In the genomic region with DNA sequence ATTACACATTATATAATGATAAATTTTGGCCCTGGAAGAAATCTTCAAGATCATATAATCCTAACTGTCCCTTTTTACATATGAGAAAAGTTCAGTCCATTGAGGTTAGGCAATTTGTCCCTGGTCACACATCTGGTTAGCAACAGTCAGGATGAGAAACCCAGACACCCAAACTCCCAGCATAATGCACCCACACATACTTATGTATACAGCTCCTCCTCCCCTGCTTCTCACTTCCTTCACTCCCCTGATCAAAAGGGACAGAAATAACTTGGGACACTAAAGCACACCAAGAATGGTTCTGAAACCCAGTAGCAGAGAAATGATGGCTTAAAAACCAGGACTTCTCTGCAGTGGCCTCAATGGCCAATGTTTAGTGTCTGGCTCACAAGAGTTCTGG, we compare ENCODE assay signal across 9 cellular contexts. TPM values are rescaled to one million over a fixed set of nuclear protein-coding genes. Genes with fewer than 3 reads are reported as not detected.
A peak's percentile ranks its signal among the peaks of the same experiment; 100 is the strongest.
DNase-seq lines count a peak whose midpoint lies in the region; ATAC-seq, FAIRE-seq and TF ChIP-seq lines count a peak whose summit lies in the region.
"Had no signal": no experiment of that assay in that cellular context is flagged by ENCODE, and none has a peak within 500 bp of the region (broad histone marks: within the 10 kb centered on the region; RNA-seq: fewer than 3 reads in every experiment).

No MANE protein-coding gene starts in this region.

- no peak overlapping the region for H2AFZ ChIP-seq in HepG2 (ENCODE audit: low read length)

- peaks cover 50% of the 10 kb centered on the region for H3K4me1 Mint-ChIP-seq in activated CD4-positive, alpha-beta T cell treated with anti-CD3 and anti-CD28 coated beads, Interleukin-2, amount 10 ng/mL, durations not matched to agents 24 days and 14 days

- H3K4me3 Mint-ChIP-seq in activated CD4-positive, alpha-beta T cell treated with anti-CD3 and anti-CD28 coated beads, Interleukin-2, amount 10 ng/mL, durations not matched to agents 24 days and 14 days = peak overlapping the region; percentile 5

- in situ Hi-C loops in brain microvascular endothelial cell (cut with HindIII; ENCODE audit: low pct_ligation_motif_present, low sequenced_read_pairs) (no loop called here), HepG2 (cut with HindIII; ENCODE audit: extremely low pct_ligation_motif_present, low pct_unique_long_range_greater_than_20kb) (no loop called here)

- H3K27me3 Mint-ChIP-seq in activated CD4-positive, alpha-beta T cell treated with anti-CD3 and anti-CD28 coated beads, Interleukin-2, amount 10 ng/mL, durations not matched to agents 24 days and 14 days = no peaks in the 10 kb centered on the region

- H3K9me3 Mint-ChIP-seq in activated CD4-positive, alpha-beta T cell treated with anti-CD3 and anti-CD28 coated beads, Interleukin-2, amount 10 ng/mL, durations not matched to agents 24 days and 14 days = no peaks in the 10 kb centered on the region

- ATAC-seq in HepG2 = no peak
- ATAC-seq in HG02981 (IDR thresholded peaks at IDR 0.05; ENCODE audit: unreplicated experiment) = no peak

- BruUV-seq in HepG2 (replicated peaks; lab: Mats Ljungman, UMichigan) = TSS peak; percentile 17

- no peak for TF ChIP-seq RAD21 in HepG2 (CRISPR knock-in tag; IDR thresholded peaks at IDR 0.05)

- no peak for DNase-seq in activated CD4-positive, alpha-beta T cell treated with anti-CD3 and anti-CD28 coated beads, Interleukin-2, amount 10 ng/mL, durations not matched to agents 24 days and 14 days
- no peak for DNase-seq in activated CD4-positive, alpha-beta T cell treated with anti-CD3 and anti-CD28 coated beads, Interleukin-2, amount 50 U/mL, for 4 hours
- DNase-seq in brain microvascular endothelial cell (no peak), HepG2 (ENCODE audit: low spot score) (no peak), tibial nerve (ENCODE audit: low spot score in 2 of 2) (no peak), HT-29 (ENCODE audit: low spot score) (no peak), DMS 273 treated with DMSO at 0.1 percent for 48 hours (lab: John Stamatoyannopoulos, UW) (no peak)

- TF ChIP-seq POLR2A in HepG2 (IDR thresholded peaks at IDR 0.05; ENCODE audit: insufficient read depth in 1 of 2, low read depth in 2 of 2, low read length in 2 of 2) = no peak
- no peak for TF ChIP-seq POLR2A in tibial nerve (IDR thresholded peaks at IDR 0.05)

- H4K20me1 ChIP-seq in HepG2 (ENCODE audit: insufficient read depth, low read length) = no peaks in the 10 kb centered on the region

- intact Hi-C loops in activated CD4-positive, alpha-beta T cell treated with anti-CD3 and anti-CD28 coated beads, Interleukin-2, amount 10 ng/mL, durations not matched to agents 24 days and 14 days (cut with micrococcal nuclease) = no loop called here
- intact Hi-C loops in HepG2 (cut with micrococcal nuclease; ENCODE audit: unreplicated experiment) = no loop called here

- H3K27ac ChIP-seq in brain microvascular endothelial cell (peak overlapping the region; percentile 53), HepG2 (ENCODE audit: extremely low read length, insufficient read depth, low read length) (no peak overlapping the region), tibial nerve (peak overlapping the region; percentile 10 to 94 (median 78))

- H3K27me3 ChIP-seq in brain microvascular endothelial cell (replicated peaks) = no peaks in the 10 kb centered on the region
- no peaks in the 10 kb centered on the region for H3K27me3 ChIP-seq in HepG2 (ENCODE audit: control insufficient read depth in 1 of 2, insufficient read depth in 2 of 2, low read length in 2 of 2)
- no peaks in the 10 kb centered on the region for H3K27me3 ChIP-seq in tibial nerve

- no peak for TF ChIP-seq EP300 in HepG2 (IDR thresholded peaks at IDR 0.05; ENCODE audit: low read depth in 2 of 2, low read length in 2 of 2)
- no peak for TF ChIP-seq EP300 in HepG2 (CRISPR knock-in tag; IDR thresholded peaks at IDR 0.05; ENCODE audit: borderline replicate concordance)
- no peak for TF ChIP-seq EP300 in tibial nerve (IDR thresholded peaks at IDR 0.05)

- peak overlapping the region; percentile 30 for H3K27ac Mint-ChIP-seq in activated CD4-positive, alpha-beta T cell treated with anti-CD3 and anti-CD28 coated beads, Interleukin-2, amount 10 ng/mL, durations not matched to agents 24 days and 14 days

- H3K36me3 Mint-ChIP-seq in activated CD4-positive, alpha-beta T cell treated with anti-CD3 and anti-CD28 coated beads, Interleukin-2, amount 10 ng/mL, durations not matched to agents 24 days and 14 days (ENCODE audit: low read depth) = peaks cover 29% of the 10 kb centered on the region

- H3K9me3 ChIP-seq in HepG2 (ENCODE audit: low read length) (no peaks in the 10 kb centered on the region), tibial nerve (no peaks in the 10 kb centered on the region)

- H3K36me3 ChIP-seq in brain microvascular endothelial cell (replicated peaks) (no peaks in the 10 kb centered on the region), HepG2 (replicated peaks in 1 of 2; ENCODE audit: control insufficient read depth in 1 of 2, insufficient read depth in 2 of 2, low read length in 2 of 2) (peaks cover 0 to 26% of the 10 kb centered on the region in 2 experiments; a peak in 3 of 5 replicates), tibial nerve (peaks cover 0 to 7% (median 0%) of the 10 kb centered on the region in 3 donors)

- peaks cover 26% of the 10 kb centered on the region for H3K4me1 ChIP-seq in HepG2 (ENCODE audit: insufficient read depth, low read length)
- peaks cover 0 to 55% (median 24%) of the 10 kb centered on the region in 4 donors for H3K4me1 ChIP-seq in tibial nerve

- H3K4me3 ChIP-seq in brain microvascular endothelial cell (ENCODE audit: low read depth, low read length) (no peak overlapping the region), HepG2 (replicated peaks in 1 of 3; ENCODE audit: insufficient read depth in 1 of 3, low read depth in 2 of 3, low read length in 3 of 3) (no peak overlapping the region), tibial nerve (no peak overlapping the region)

- TF ChIP-seq CTCF in brain microvascular endothelial cell (IDR thresholded peaks at IDR 0.05; ENCODE audit: low read depth, low read length, missing control alignments) = no peak
- no peak for TF ChIP-seq CTCF in HepG2 (CRISPR knock-in tag; IDR thresholded peaks at IDR 0.05)
- TF ChIP-seq CTCF in tibial nerve (IDR thresholded peaks at IDR 0.05) = no peak

- POLR2A ChIA-PET in HepG2 (lab: Yijun Ruan, JAX) = interaction anchor here (0.8 to 1.2 kb wide), 2 partner anchors 28 to 29 kb away, joined by 3 to 7 read pairs; no protein-coding TSS in a partner anchor

- no peak for FAIRE-seq in HepG2 (lab: Jason Lieb, UNC)

- peaks cover 61% of the 10 kb centered on the region for H3K79me2 ChIP-seq in HepG2 (ENCODE audit: insufficient read depth, low read length)

- CTCF ChIA-PET in HepG2 (lab: Yijun Ruan, JAX; ENCODE audit: low intra/inter-chr PET ratio, low total read pairs) = no interaction called here

- no peak overlapping the region for H3K9ac ChIP-seq in HepG2 (ENCODE audit: insufficient read depth, low read depth, low read length)

- no peak overlapping the region for H3K4me2 ChIP-seq in HepG2 (ENCODE audit: low read depth, low read length)

RNA-seq across cellular contexts. Expression of a gene that starts 11.1 kb away (rescaled TPM):
- total RNA-seq in activated CD4-positive, alpha-beta T cell treated with anti-CD3 and anti-CD28 coated beads, Interleukin-2, amount 10 ng/mL, durations not matched to agents 24 days and 14 days = 138 and 149 TPM in 2 replicates
- 60.2 and 67.7 TPM in 2 replicates for total RNA-seq in HepG2 (2016; rRNA removed; fragmentation: Illumina TruSeq; extraction: Trizol)
- total RNA-seq in HepG2 (2016; cell fraction: cytosol; rRNA removed; fragmentation: Illumina TruSeq; extraction: Trizol; ENCODE audit: low read depth) = 5.2 and 6.6 TPM in 2 replicates
- total RNA-seq in HepG2 (2016; cell fraction: insoluble cytoplasmic fraction; rRNA removed; fragmentation: Illumina TruSeq; extraction: Trizol) = 55.8 and 59.6 TPM in 2 replicates
- total RNA-seq in HepG2 (2016; cell fraction: membrane; rRNA removed; fragmentation: Illumina TruSeq; extraction: Trizol) = 16.9 and 17.1 TPM in 2 replicates
- 51.9 and 58.7 TPM in 2 replicates for total RNA-seq in HepG2 (2016; cell fraction: nucleus; rRNA removed; fragmentation: Illumina TruSeq; extraction: Trizol)
- polyA plus RNA-seq in HepG2 (2011; rRNA removed) = 57.3 and 65.8 TPM in 2 replicates
- 23.8 and 38.7 TPM in 2 replicates for polyA plus RNA-seq in HepG2 (2011; cell fraction: cytosol; rRNA removed)
- 197 and 254 TPM in 2 replicates for polyA plus RNA-seq in HepG2 (2011; cell fraction: nucleus; rRNA removed)
- polyA plus RNA-seq in HepG2 (2012) = 47.1 and 54.6 TPM in 2 replicates
- polyA plus RNA-seq in HepG2 (2016; cell fraction: cytosol; fragmentation: Illumina TruSeq; extraction: Trizol; ENCODE audit: low read depth) = 2.2 and 2.8 TPM in 2 replicates
- polyA plus RNA-seq in HepG2 (2016; cell fraction: insoluble cytoplasmic fraction; fragmentation: Illumina TruSeq; extraction: Trizol; ENCODE audit: low read depth) = 26.9 and 40.2 TPM in 2 replicates
- 4.8 and 6.1 TPM in 2 replicates for polyA plus RNA-seq in HepG2 (2016; cell fraction: membrane; fragmentation: Illumina TruSeq; extraction: Trizol; ENCODE audit: low read depth)
- polyA plus RNA-seq in HepG2 (2016; cell fraction: nucleus; fragmentation: Illumina TruSeq; extraction: Trizol; ENCODE audit: insufficient read depth, low read depth) = 97.1 and 105 TPM in 2 replicates
- polyA minus RNA-seq in HepG2 (2011; rRNA and poly(A)+ RNA removed; ENCODE audit: low replicate concordance) = 229 and 402 TPM in 2 replicates
- 45.5 and 48.0 TPM in 2 replicates for polyA minus RNA-seq in HepG2 (2011; cell fraction: cytosol; rRNA and poly(A)+ RNA removed)
- polyA minus RNA-seq in HepG2 (2011; cell fraction: nucleus; rRNA and poly(A)+ RNA removed) = 93.7 and 98.8 TPM in 2 replicates
- total RNA-seq in tibial nerve = 100 to 1,000 TPM; 345 to 650 (median 380) TPM
- total RNA-seq in HT-29 (2014; rRNA removed; shearing (Covaris generic)) = 214 and 241 TPM in 2 replicates

RNA-seq across cellular contexts. Expression of a gene that starts 11.4 kb away (rescaled TPM):
- total RNA-seq in activated CD4-positive, alpha-beta T cell treated with anti-CD3 and anti-CD28 coated beads, Interleukin-2, amount 10 ng/mL, durations not matched to agents 24 days and 14 days = 7.0 and 7.1 TPM in 2 replicates
- total RNA-seq in HepG2 (2016; rRNA removed; fragmentation: Illumina TruSeq; extraction: Trizol) = 6.0 and 6.4 TPM in 2 replicates
- 5.0 and 9.1 TPM in 2 replicates for total RNA-seq in HepG2 (2016; cell fraction: cytosol; rRNA removed; fragmentation: Illumina TruSeq; extraction: Trizol; ENCODE audit: low read depth)
- total RNA-seq in HepG2 (2016; cell fraction: insoluble cytoplasmic fraction; rRNA removed; fragmentation: Illumina TruSeq; extraction: Trizol) = 5.4 and 7.4 TPM in 2 replicates
- 11.2 and 16.0 TPM in 2 replicates for total RNA-seq in HepG2 (2016; cell fraction: membrane; rRNA removed; fragmentation: Illumina TruSeq; extraction: Trizol)
- 1.8 TPM in 2 replicates for total RNA-seq in HepG2 (2016; cell fraction: nucleus; rRNA removed; fragmentation: Illumina TruSeq; extraction: Trizol)
- 3.4 and 5.3 TPM in 2 replicates for polyA plus RNA-seq in HepG2 (2011; rRNA removed)
- 4.4 and 18.0 TPM in 2 replicates for polyA plus RNA-seq in HepG2 (2011; cell fraction: cytosol; rRNA removed)
- polyA plus RNA-seq in HepG2 (2011; cell fraction: nucleus; rRNA removed) = 3.6 and 3.9 TPM in 2 replicates
- 2.3 and 4.8 TPM in 2 replicates for polyA plus RNA-seq in HepG2 (2012)
- polyA plus RNA-seq in HepG2 (2016; cell fraction: cytosol; fragmentation: Illumina TruSeq; extraction: Trizol; ENCODE audit: low read depth) = 11.7 and 14.5 TPM in 2 replicates
- 6.4 and 8.4 TPM in 2 replicates for polyA plus RNA-seq in HepG2 (2016; cell fraction: insoluble cytoplasmic fraction; fragmentation: Illumina TruSeq; extraction: Trizol; ENCODE audit: low read depth)
- 8.9 and 11.6 TPM in 2 replicates for polyA plus RNA-seq in HepG2 (2016; cell fraction: membrane; fragmentation: Illumina TruSeq; extraction: Trizol; ENCODE audit: low read depth)
- 6.2 and 7.2 TPM in 2 replicates for polyA plus RNA-seq in HepG2 (2016; cell fraction: nucleus; fragmentation: Illumina TruSeq; extraction: Trizol; ENCODE audit: insufficient read depth, low read depth)
- 3.6 and 14.5 TPM in 2 replicates for polyA minus RNA-seq in HepG2 (2011; rRNA and poly(A)+ RNA removed; ENCODE audit: low replicate concordance)
- 1.5 and 4.6 TPM in 2 replicates for polyA minus RNA-seq in HepG2 (2011; cell fraction: cytosol; rRNA and poly(A)+ RNA removed)
- 1.3 and 1.6 TPM in 2 replicates for polyA minus RNA-seq in HepG2 (2011; cell fraction: nucleus; rRNA and poly(A)+ RNA removed)
- total RNA-seq in tibial nerve = 10 to 100 TPM in 1 of 4 donors, 1 to 10 TPM in 3; 7.3 to 10.8 (median 9.2) TPM
- total RNA-seq in HT-29 (2014; rRNA removed; shearing (Covaris generic)) = 26.4 and 33.5 TPM in 2 replicates

RNA-seq across cellular contexts. Expression of a gene that starts 33.9 kb away (rescaled TPM):
- 78.6 and 81.4 TPM in 2 replicates for total RNA-seq in activated CD4-positive, alpha-beta T cell treated with anti-CD3 and anti-CD28 coated beads, Interleukin-2, amount 10 ng/mL, durations not matched to agents 24 days and 14 days
- total RNA-seq in HepG2 (2016; rRNA removed; fragmentation: Illumina TruSeq; extraction: Trizol) (63.4 and 66.0 TPM in 2 replicates), tibial nerve (100 to 1,000 TPM; 116 to 133 (median 128) TPM)
- 126 and 135 TPM in 2 replicates for total RNA-seq in HepG2 (2016; cell fraction: cytosol; rRNA removed; fragmentation: Illumina TruSeq; extraction: Trizol; ENCODE audit: low read depth)
- 54.5 and 63.4 TPM in 2 replicates for total RNA-seq in HepG2 (2016; cell fraction: insoluble cytoplasmic fraction; rRNA removed; fragmentation: Illumina TruSeq; extraction: Trizol)
- 137 and 158 TPM in 2 replicates for total RNA-seq in HepG2 (2016; cell fraction: membrane; rRNA removed; fragmentation: Illumina TruSeq; extraction: Trizol)
- 32.3 and 35.3 TPM in 2 replicates for total RNA-seq in HepG2 (2016; cell fraction: nucleus; rRNA removed; fragmentation: Illumina TruSeq; extraction: Trizol)
- 60.4 and 68.2 TPM in 2 replicates for polyA plus RNA-seq in HepG2 (2011; rRNA removed)
- 55.4 and 70.7 TPM in 2 replicates for polyA plus RNA-seq in HepG2 (2011; cell fraction: cytosol; rRNA removed)
- 50.2 and 55.1 TPM in 2 replicates for polyA plus RNA-seq in HepG2 (2011; cell fraction: nucleus; rRNA removed)
- polyA plus RNA-seq in HepG2 (2012) = 45.2 and 46.6 TPM in 2 replicates
- polyA plus RNA-seq in HepG2 (2016; cell fraction: cytosol; fragmentation: Illumina TruSeq; extraction: Trizol; ENCODE audit: low read depth) = 209 and 215 TPM in 2 replicates
- polyA plus RNA-seq in HepG2 (2016; cell fraction: insoluble cytoplasmic fraction; fragmentation: Illumina TruSeq; extraction: Trizol; ENCODE audit: low read depth) = 81.6 and 89.9 TPM in 2 replicates
- 210 and 214 TPM in 2 replicates for polyA plus RNA-seq in HepG2 (2016; cell fraction: membrane; fragmentation: Illumina TruSeq; extraction: Trizol; ENCODE audit: low read depth)
- 62.0 and 71.8 TPM in 2 replicates for polyA plus RNA-seq in HepG2 (2016; cell fraction: nucleus; fragmentation: Illumina TruSeq; extraction: Trizol; ENCODE audit: insufficient read depth, low read depth)
- 222 and 285 TPM in 2 replicates for polyA minus RNA-seq in HepG2 (2011; rRNA and poly(A)+ RNA removed; ENCODE audit: low replicate concordance)
- polyA minus RNA-seq in HepG2 (2011; cell fraction: cytosol; rRNA and poly(A)+ RNA removed) = 43.9 and 45.7 TPM in 2 replicates
- 42.5 and 48.2 TPM in 2 replicates for polyA minus RNA-seq in HepG2 (2011; cell fraction: nucleus; rRNA and poly(A)+ RNA removed)
- total RNA-seq in HT-29 (2014; rRNA removed; shearing (Covaris generic)) = 143 and 161 TPM in 2 replicates

RNA-seq across cellular contexts. Expression of a gene that starts 36.5 kb away (rescaled TPM):
- total RNA-seq in activated CD4-positive, alpha-beta T cell treated with anti-CD3 and anti-CD28 coated beads, Interleukin-2, amount 10 ng/mL, durations not matched to agents 24 days and 14 days = not detected in 2 replicates
- not detected in 2 replicates for total RNA-seq in HepG2 (2016; rRNA removed; fragmentation: Illumina TruSeq; extraction: Trizol)
- total RNA-seq in HepG2 (2016; cell fraction: cytosol; rRNA removed; fragmentation: Illumina TruSeq; extraction: Trizol; ENCODE audit: low read depth) = not detected in 2 replicates
- total RNA-seq in HepG2 (2016; cell fraction: insoluble cytoplasmic fraction; rRNA removed; fragmentation: Illumina TruSeq; extraction: Trizol) = not detected in 2 replicates
- total RNA-seq in HepG2 (2016; cell fraction: membrane; rRNA removed; fragmentation: Illumina TruSeq; extraction: Trizol) = not detected in 2 replicates
- total RNA-seq in HepG2 (2016; cell fraction: nucleus; rRNA removed; fragmentation: Illumina TruSeq; extraction: Trizol) = not detected in 2 replicates
- not detected in 2 replicates for polyA plus RNA-seq in HepG2 (2011; rRNA removed)
- polyA plus RNA-seq in HepG2 (2011; cell fraction: cytosol; rRNA removed) = not detected in 2 replicates
- polyA plus RNA-seq in HepG2 (2011; cell fraction: nucleus; rRNA removed) = 0.18 TPM in 1 of 2 replicates, not detected in the other
- polyA plus RNA-seq in HepG2 (2012) = not detected in 2 replicates
- not detected in 2 replicates for polyA plus RNA-seq in HepG2 (2016; cell fraction: cytosol; fragmentation: Illumina TruSeq; extraction: Trizol; ENCODE audit: low read depth)
- polyA plus RNA-seq in HepG2 (2016; cell fraction: insoluble cytoplasmic fraction; fragmentation: Illumina TruSeq; extraction: Trizol; ENCODE audit: low read depth) = not detected in 2 replicates
- polyA plus RNA-seq in HepG2 (2016; cell fraction: membrane; fragmentation: Illumina TruSeq; extraction: Trizol; ENCODE audit: low read depth) = not detected in 2 replicates
- polyA plus RNA-seq in HepG2 (2016; cell fraction: nucleus; fragmentation: Illumina TruSeq; extraction: Trizol; ENCODE audit: insufficient read depth, low read depth) = not detected in 2 replicates
- not detected in 2 replicates for polyA minus RNA-seq in HepG2 (2011; rRNA and poly(A)+ RNA removed; ENCODE audit: low replicate concordance)
- polyA minus RNA-seq in HepG2 (2011; cell fraction: cytosol; rRNA and poly(A)+ RNA removed) = not detected in 2 replicates
- not detected in 2 replicates for polyA minus RNA-seq in HepG2 (2011; cell fraction: nucleus; rRNA and poly(A)+ RNA removed)
- not detected for total RNA-seq in tibial nerve
- 0.08 TPM in 1 of 2 replicates, not detected in the other for total RNA-seq in HT-29 (2014; rRNA removed; shearing (Covaris generic))
- total RNA-seq: H4 had no signal

RNA-seq across cellular contexts. Expression of a gene that starts 43.3 kb away (rescaled TPM):
- total RNA-seq in activated CD4-positive, alpha-beta T cell treated with anti-CD3 and anti-CD28 coated beads, Interleukin-2, amount 10 ng/mL, durations not matched to agents 24 days and 14 days = 52.1 and 54.9 TPM in 2 replicates
- 25.2 and 25.7 TPM in 2 replicates for total RNA-seq in HepG2 (2016; rRNA removed; fragmentation: Illumina TruSeq; extraction: Trizol)
- 42.2 and 48.2 TPM in 2 replicates for total RNA-seq in HepG2 (2016; cell fraction: cytosol; rRNA removed; fragmentation: Illumina TruSeq; extraction: Trizol; ENCODE audit: low read depth)
- 24.5 and 26.9 TPM in 2 replicates for total RNA-seq in HepG2 (2016; cell fraction: insoluble cytoplasmic fraction; rRNA removed; fragmentation: Illumina TruSeq; extraction: Trizol)
- 37.1 and 49.0 TPM in 2 replicates for total RNA-seq in HepG2 (2016; cell fraction: membrane; rRNA removed; fragmentation: Illumina TruSeq; extraction: Trizol)
- total RNA-seq in HepG2 (2016; cell fraction: nucleus; rRNA removed; fragmentation: Illumina TruSeq; extraction: Trizol) = 16.1 and 21.3 TPM in 2 replicates
- polyA plus RNA-seq in HepG2 (2011; rRNA removed) = 16.5 and 18.8 TPM in 2 replicates
- 19.3 and 19.5 TPM in 2 replicates for polyA plus RNA-seq in HepG2 (2011; cell fraction: cytosol; rRNA removed)
- 13.9 and 15.6 TPM in 2 replicates for polyA plus RNA-seq in HepG2 (2011; cell fraction: nucleus; rRNA removed)
- polyA plus RNA-seq in HepG2 (2012) = 13.7 and 14.9 TPM in 2 replicates
- 44.0 and 55.6 TPM in 2 replicates for polyA plus RNA-seq in HepG2 (2016; cell fraction: cytosol; fragmentation: Illumina TruSeq; extraction: Trizol; ENCODE audit: low read depth)
- 22.3 and 27.7 TPM in 2 replicates for polyA plus RNA-seq in HepG2 (2016; cell fraction: insoluble cytoplasmic fraction; fragmentation: Illumina TruSeq; extraction: Trizol; ENCODE audit: low read depth)
- polyA plus RNA-seq in HepG2 (2016; cell fraction: membrane; fragmentation: Illumina TruSeq; extraction: Trizol; ENCODE audit: low read depth) = 39.1 and 47.1 TPM in 2 replicates
- polyA plus RNA-seq in HepG2 (2016; cell fraction: nucleus; fragmentation: Illumina TruSeq; extraction: Trizol; ENCODE audit: insufficient read depth, low read depth) = 19.5 and 20.8 TPM in 2 replicates
- polyA minus RNA-seq in HepG2 (2011; rRNA and poly(A)+ RNA removed; ENCODE audit: low replicate concordance) = 13.6 and 56.8 TPM in 2 replicates
- 2.2 and 3.7 TPM in 2 replicates for polyA minus RNA-seq in HepG2 (2011; cell fraction: cytosol; rRNA and poly(A)+ RNA removed)
- 16.4 and 21.0 TPM in 2 replicates for polyA minus RNA-seq in HepG2 (2011; cell fraction: nucleus; rRNA and poly(A)+ RNA removed)
- 10 to 100 TPM; 20.8 to 36.7 (median 30.8) TPM for total RNA-seq in tibial nerve
- total RNA-seq in HT-29 (2014; rRNA removed; shearing (Covaris generic)) = 81.1 and 85.9 TPM in 2 replicates
